ENCODE assay signal across 25 cellular contexts in genomic region chr20:44485830-44486198, GRCh38.
"Had no signal": no experiment of that assay in that cellular context is flagged by ENCODE, and none has a peak within 500 bp of the region (broad histone marks: within the 10 kb centered on the region; RNA-seq: fewer than 3 reads in every experiment).

No MANE protein-coding gene starts in this region.

- H3K4me1 ChIP-seq: body of pancreas, foreskin keratinocyte, prostate gland, upper lobe of right lung had no signal

- H3K27me3 Mint-ChIP-seq: activated naive CD4-positive, alpha-beta T cell treated with anti-CD3 and anti-CD28 coated beads, Interleukin-2, amount 10 ng/mL, durations not matched to agents 7 days and 5 days; activated naive CD8-positive, alpha-beta T cell treated with anti-CD3 and anti-CD28 coated beads, Interleukin-2, amount 50 U/mL, for 24 hours had no signal

- H3K4me1 Mint-ChIP-seq: activated naive CD4-positive, alpha-beta T cell treated with anti-CD3 and anti-CD28 coated beads, Interleukin-2, amount 10 ng/mL, durations not matched to agents 7 days and 5 days had no signal

- ATAC-seq: activated CD8-positive, alpha-beta T cell treated with anti-CD3 and anti-CD28 coated beads, Interleukin-2, amount 10 ng/mL, durations not matched to agents 7 days and 5 days; body of pancreas; foreskin keratinocyte; left lung; upper lobe of right lung had no signal

- H3K27ac Mint-ChIP-seq: activated naive CD4-positive, alpha-beta T cell treated with anti-CD3 and anti-CD28 coated beads, Interleukin-2, amount 10 ng/mL, durations not matched to agents 7 days and 5 days had no signal

- H3K27me3 ChIP-seq: body of pancreas, cardiac muscle cell, foreskin keratinocyte, hepatocyte, left lung, spleen, upper lobe of right lung had no signal

- H3K27ac ChIP-seq: body of pancreas, cardiac muscle cell, epithelial cell of prostate, foreskin keratinocyte, hepatocyte, left lung, SK-N-MC, spleen, upper lobe of right lung, VCaP had no signal

- DNase-seq: activated CD4-positive, alpha-beta T cell treated with anti-CD3 and anti-CD28 coated beads, Interleukin-2, amount 50 U/mL, for 1 hour; activated CD4-positive, CD25-positive, alpha-beta regulatory T cell treated with anti-CD3 and anti-CD28 coated beads, Interleukin-2, amount 50 U/mL, for 72 hours; activated CD8-positive, alpha-beta T cell treated with anti-CD3 and anti-CD28 coated beads, Interleukin-2, amount 10 ng/mL, durations not matched to agents 7 days and 5 days; activated effector memory CD4-positive, alpha-beta T cell treated with Interleukin-2 at 50 U/mL for 16 hours; activated naive CD4-positive, alpha-beta T cell treated with anti-CD3 and anti-CD28 coated beads, Interleukin-2, amount 10 ng/mL, durations not matched to agents 7 days and 5 days; activated naive CD8-positive, alpha-beta T cell treated with anti-CD3 and anti-CD28 coated beads, Interleukin-2, amount 50 U/mL, for 24 hours; activated T-cell treated with anti-CD3 and anti-CD28 coated beads, Interleukin-2, amount 50 U/mL, for 1 hour; body of pancreas; cortex of kidney; foreskin keratinocyte; glutamatergic neuron; immature natural killer cell; left lung; midbrain; natural killer cell; spleen; stimulated activated CD4-positive, alpha-beta T cell treated with anti-CD3 and anti-CD28 coated beads, Interleukin-4, amount 100 ng/mL, for 24 hours; upper lobe of right lung had no signal

- H3K4me3 ChIP-seq: body of pancreas, cardiac muscle cell, hepatocyte, left lung, lung, prostate gland, SK-N-MC, spleen, upper lobe of right lung had no signal

- H3K4me3 Mint-ChIP-seq: activated CD8-positive, alpha-beta T cell treated with anti-CD3 and anti-CD28 coated beads, Interleukin-2, amount 10 ng/mL, durations not matched to agents 7 days and 5 days; activated naive CD4-positive, alpha-beta T cell treated with anti-CD3 and anti-CD28 coated beads, Interleukin-2, amount 10 ng/mL, durations not matched to agents 7 days and 5 days; activated naive CD8-positive, alpha-beta T cell treated with anti-CD3 and anti-CD28 coated beads, Interleukin-2, amount 50 U/mL, for 24 hours; immature natural killer cell; natural killer cell had no signal

- H3K9me3 Mint-ChIP-seq: activated naive CD4-positive, alpha-beta T cell treated with anti-CD3 and anti-CD28 coated beads, Interleukin-2, amount 10 ng/mL, durations not matched to agents 7 days and 5 days; activated naive CD8-positive, alpha-beta T cell treated with anti-CD3 and anti-CD28 coated beads, Interleukin-2, amount 50 U/mL, for 24 hours; immature natural killer cell; natural killer cell had no signal

- H3K9me3 ChIP-seq: body of pancreas, left lung, prostate gland, spleen, upper lobe of right lung had no signal
